ENCODE assay signal across 8 cellular contexts in the genomic region with DNA sequence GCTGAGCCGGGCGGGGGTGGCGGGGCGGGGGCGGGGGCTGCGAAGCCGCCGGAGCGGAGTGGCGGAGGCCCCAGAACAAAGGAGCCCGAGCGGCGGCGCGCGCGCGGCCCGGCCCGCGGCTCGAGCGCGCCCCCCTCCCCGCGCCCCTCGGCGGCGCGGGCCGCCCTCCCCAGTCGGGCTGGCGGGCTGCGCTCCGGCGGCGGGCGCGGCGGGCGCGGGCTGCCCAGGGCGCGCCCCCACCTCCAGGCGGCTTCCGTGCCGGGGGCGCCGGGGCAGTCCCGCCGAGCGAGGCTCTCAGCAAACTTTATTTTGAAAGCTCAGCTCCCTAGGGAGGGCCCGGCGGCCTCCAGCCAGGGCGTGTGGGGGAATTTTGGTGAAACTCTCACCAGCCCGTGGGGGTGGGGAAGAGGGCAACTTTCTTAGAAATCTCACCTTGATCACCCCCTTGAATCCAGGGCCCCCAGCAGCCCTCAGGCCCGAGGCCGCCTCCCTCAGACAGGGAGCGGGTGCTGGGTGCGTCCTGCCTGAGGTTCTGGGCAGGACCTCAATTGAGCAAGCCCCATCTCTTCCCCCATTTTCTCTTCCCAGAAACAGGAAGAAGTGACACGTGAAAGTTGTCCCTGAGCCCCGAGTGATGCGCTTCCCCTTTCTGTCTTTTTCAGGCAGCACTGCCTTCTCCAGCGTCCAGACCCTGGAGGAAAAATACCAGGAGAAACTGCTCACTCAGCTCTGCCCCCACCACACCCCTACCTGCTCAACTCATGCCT. TPM values are rescaled to one million over a fixed set of nuclear protein-coding genes. Genes with fewer than 3 reads are reported as not detected.
DNase-seq lines count a peak whose midpoint lies in the region; ATAC-seq, FAIRE-seq and TF ChIP-seq lines count a peak whose summit lies in the region.

No MANE protein-coding gene starts in this region.

- peaks cover 47% of the 10 kb centered on the region for H3K79me2 ChIP-seq in GM23338 (replicated peaks; ENCODE audit: insufficient read depth)

- H3K4me1 Mint-ChIP-seq in GM23338 (peaks cover 63% of the 10 kb centered on the region), neural crest cell (peaks cover 71% of the 10 kb centered on the region)

- peaks cover 25% of the 10 kb centered on the region for H4K20me1 ChIP-seq in GM23338 (replicated peaks; ENCODE audit: insufficient read depth)

- H3K27ac Mint-ChIP-seq in GM23338 (peak overlapping the region; percentile 90), neural crest cell (ENCODE audit: unreplicated experiment) (peak overlapping the region; percentile 85)

- peak overlapping the region; percentile 75 for H3K4me3 ChIP-seq in GM23338

- no peaks in the 10 kb centered on the region for H3K9me2 ChIP-seq in GM23338 (ENCODE audit: insufficient read depth)

- ATAC-seq in GM23338 (no peak), HG03469 (IDR thresholded peaks at IDR 0.05; ENCODE audit: unreplicated experiment) (no peak)

- H3K9me3 Mint-ChIP-seq in GM23338 (no peaks in the 10 kb centered on the region), neural crest cell (no peaks in the 10 kb centered on the region)

- H3K27me3 ChIP-seq in GM23338 (ENCODE audit: insufficient read depth) = peaks cover 44% of the 10 kb centered on the region

- H3K4me2 ChIP-seq in GM23338 = peak overlapping the region; percentile 93

- H3K27ac ChIP-seq in GM23338 (ENCODE audit: low read depth) = 0 out of 2 replicates have a peak overlapping the region, but pooled peaks have one; percentile 26

- H3K36me3 ChIP-seq in GM23338 (ENCODE audit: insufficient read depth) = peaks cover 5% of the 10 kb centered on the region; the same call in 1 of the 2 replicates

- peak overlapping the region; percentile 72; the same call in 1 of the 2 replicates for H2AFZ ChIP-seq in GM23338

- H3F3A ChIP-seq in GM23338 (replicated peaks; ENCODE audit: low read depth) = peaks cover 28% of the 10 kb centered on the region

- peaks cover 52% of the 10 kb centered on the region for H3K27me3 Mint-ChIP-seq in GM23338 (ENCODE audit: insufficient read depth, low read depth, poor library complexity)
- H3K27me3 Mint-ChIP-seq in neural crest cell (ENCODE audit: low read depth) = peaks cover 34% of the 10 kb centered on the region

- DNase-seq in GM03348 (ENCODE audit: low spot score) (peak; percentile 46), GM23338 (ENCODE audit: low spot score) (peak; percentile 54), NAMALWA (ENCODE audit: low spot score) (peak; percentile 60), erythroblast (lab: John Stamatoyannopoulos, UW) (peak; percentile 61 to 70), neural crest cell (ENCODE audit: low read depth, low spot score) (peak; percentile 25), urothelium cell line (ENCODE audit: low spot score) (peak; percentile 79)
- peak; percentile 61 to 69 for DNase-seq in activated CD8-positive, alpha-beta memory T cell treated with anti-CD3 and anti-CD28 coated beads for 4 hours (ENCODE audit: low read depth in 2 of 2)

- TF ChIP-seq CTCF in GM23338 (conservative IDR thresholded peaks at IDR 0.05; ENCODE audit: low read depth in 2 of 2) (no peak), neural crest cell (conservative IDR thresholded peaks at IDR 0.05) (no peak)

- no peak for FAIRE-seq in urothelium cell line (lab: Jason Lieb, UNC)

- peak; percentile 26 for TF ChIP-seq POLR2A in erythroblast (IDR thresholded peaks at IDR 0.05; ENCODE audit: low read length)

- H3K4me3 Mint-ChIP-seq in GM23338 (peak overlapping the region; percentile 81), neural crest cell (peak overlapping the region; percentile 80)

- peaks cover 56% of the 10 kb centered on the region for H3K4me1 ChIP-seq in GM23338 (ENCODE audit: insufficient read depth)

- H3K36me3 Mint-ChIP-seq in GM23338 (ENCODE audit: low read depth) (peaks cover 32% of the 10 kb centered on the region), neural crest cell (ENCODE audit: low read depth) (peaks cover 19% of the 10 kb centered on the region)

TF ChIP-seq in GM23338, 12 proteins besides CTCF, POLR2A, EP300 and RAD21 (continues in another document):
- TF ChIP-seq, protein P1, sequence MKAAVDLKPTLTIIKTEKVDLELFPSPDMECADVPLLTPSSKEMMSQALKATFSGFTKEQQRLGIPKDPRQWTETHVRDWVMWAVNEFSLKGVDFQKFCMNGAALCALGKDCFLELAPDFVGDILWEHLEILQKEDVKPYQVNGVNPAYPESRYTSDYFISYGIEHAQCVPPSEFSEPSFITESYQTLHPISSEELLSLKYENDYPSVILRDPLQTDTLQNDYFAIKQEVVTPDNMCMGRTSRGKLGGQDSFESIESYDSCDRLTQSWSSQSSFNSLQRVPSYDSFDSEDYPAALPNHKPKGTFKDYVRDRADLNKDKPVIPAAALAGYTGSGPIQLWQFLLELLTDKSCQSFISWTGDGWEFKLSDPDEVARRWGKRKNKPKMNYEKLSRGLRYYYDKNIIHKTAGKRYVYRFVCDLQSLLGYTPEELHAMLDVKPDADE (IDR thresholded peaks at IDR 0.05) = no peak
- TF ChIP-seq JUNB (IDR thresholded peaks at IDR 0.05; ENCODE audit: unreplicated experiment) (no peak), ZNF114 (CRISPR knock-in tag; IDR thresholded peaks at IDR 0.05) (no peak), CREB1 (CRISPR knock-in tag; IDR thresholded peaks at IDR 0.05; ENCODE audit: low read depth) (no peak), POLR2AphosphoS5 (IDR thresholded peaks at IDR 0.05; ENCODE audit: low read depth) (no peak)
- TF ChIP-seq, protein P2, sequence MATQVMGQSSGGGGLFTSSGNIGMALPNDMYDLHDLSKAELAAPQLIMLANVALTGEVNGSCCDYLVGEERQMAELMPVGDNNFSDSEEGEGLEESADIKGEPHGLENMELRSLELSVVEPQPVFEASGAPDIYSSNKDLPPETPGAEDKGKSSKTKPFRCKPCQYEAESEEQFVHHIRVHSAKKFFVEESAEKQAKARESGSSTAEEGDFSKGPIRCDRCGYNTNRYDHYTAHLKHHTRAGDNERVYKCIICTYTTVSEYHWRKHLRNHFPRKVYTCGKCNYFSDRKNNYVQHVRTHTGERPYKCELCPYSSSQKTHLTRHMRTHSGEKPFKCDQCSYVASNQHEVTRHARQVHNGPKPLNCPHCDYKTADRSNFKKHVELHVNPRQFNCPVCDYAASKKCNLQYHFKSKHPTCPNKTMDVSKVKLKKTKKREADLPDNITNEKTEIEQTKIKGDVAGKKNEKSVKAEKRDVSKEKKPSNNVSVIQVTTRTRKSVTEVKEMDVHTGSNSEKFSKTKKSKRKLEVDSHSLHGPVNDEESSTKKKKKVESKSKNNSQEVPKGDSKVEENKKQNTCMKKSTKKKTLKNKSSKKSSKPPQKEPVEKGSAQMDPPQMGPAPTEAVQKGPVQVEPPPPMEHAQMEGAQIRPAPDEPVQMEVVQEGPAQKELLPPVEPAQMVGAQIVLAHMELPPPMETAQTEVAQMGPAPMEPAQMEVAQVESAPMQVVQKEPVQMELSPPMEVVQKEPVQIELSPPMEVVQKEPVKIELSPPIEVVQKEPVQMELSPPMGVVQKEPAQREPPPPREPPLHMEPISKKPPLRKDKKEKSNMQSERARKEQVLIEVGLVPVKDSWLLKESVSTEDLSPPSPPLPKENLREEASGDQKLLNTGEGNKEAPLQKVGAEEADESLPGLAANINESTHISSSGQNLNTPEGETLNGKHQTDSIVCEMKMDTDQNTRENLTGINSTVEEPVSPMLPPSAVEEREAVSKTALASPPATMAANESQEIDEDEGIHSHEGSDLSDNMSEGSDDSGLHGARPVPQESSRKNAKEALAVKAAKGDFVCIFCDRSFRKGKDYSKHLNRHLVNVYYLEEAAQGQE (IDR thresholded peaks at IDR 0.05; ENCODE audit: unreplicated experiment) = no peak

RNA-seq across cellular contexts. Expression of a gene that starts 0.8 kb away (rescaled TPM):
- 18.3 and 19.9 TPM in 2 replicates for total RNA-seq in GM23338 (2014; rRNA removed; shearing (Covaris generic))
- polyA plus RNA-seq in GM23338 (2016; fragmentation: Nextera tagmentation; extraction: Ambion mirVana) = 3.6 and 3.8 TPM in 2 replicates
- total RNA-seq in neural crest cell = 30.2 and 30.3 TPM in 2 replicates

RNA-seq across cellular contexts. Expression of a gene that starts 58.8 kb away (rescaled TPM):
- 57.2 and 68.4 TPM in 2 replicates for total RNA-seq in GM23338 (2014; rRNA removed; shearing (Covaris generic))
- 287 and 292 TPM in 2 replicates for polyA plus RNA-seq in GM23338 (2016; fragmentation: Nextera tagmentation; extraction: Ambion mirVana)
- 97.7 and 100 TPM in 2 replicates for total RNA-seq in neural crest cell

Comparison
In these comparisons a context has a peak if more than half of its experiments do, and no peak if none do; other contexts are left out.
1. DNase-seq: peak in every context shown above with its lines; median percentile 79 in urothelium cell line; 66 in erythroblast; 65 in activated CD8-positive, alpha-beta memory T cell treated with anti-CD3 and anti-CD28 coated beads for 4 hours; 60 in NAMALWA; 54 in GM23338; 46 in GM03348; 25 in neural crest cell.